10 cellular contexts compared by ENCODE assay signal in the genomic region with DNA sequence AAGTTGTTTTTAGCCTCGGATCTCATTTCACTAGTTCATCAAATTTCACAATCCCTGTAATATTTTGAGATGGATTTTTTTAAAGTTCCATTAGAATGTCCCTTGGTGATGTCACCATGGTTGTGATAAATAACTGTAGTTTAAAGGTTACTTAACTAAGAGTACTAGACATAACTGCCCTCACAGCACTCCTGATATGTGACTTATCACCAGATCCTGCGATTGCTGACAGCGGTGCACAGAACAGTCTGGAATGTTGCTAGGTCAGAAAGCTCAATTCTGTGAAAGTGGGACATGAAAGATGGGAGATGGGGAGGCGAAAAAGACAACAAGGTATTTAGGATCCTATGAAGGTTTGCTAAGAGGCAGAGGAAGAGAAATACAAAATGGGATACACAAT. TPM values are rescaled to one million over a fixed set of nuclear protein-coding genes. Genes with fewer than 3 reads are reported as not detected.
"Had no signal": no experiment of that assay in that cellular context is flagged by ENCODE, and none has a peak within 500 bp of the region (broad histone marks: within the 10 kb centered on the region; RNA-seq: fewer than 3 reads in every experiment).

No MANE protein-coding gene starts in this region.

- H3K4me3 Mint-ChIP-seq: activated naive CD8-positive, alpha-beta T cell; natural killer cell had no signal

- H3K4me3 ChIP-seq: mucosa of descending colon had no signal

- H3K4me1 Mint-ChIP-seq: natural killer cell had no signal

- H3K27ac Mint-ChIP-seq: activated naive CD8-positive, alpha-beta T cell; natural killer cell had no signal

- H3K36me3 Mint-ChIP-seq: activated naive CD8-positive, alpha-beta T cell; natural killer cell had no signal

- ATAC-seq: natural killer cell had no signal

- DNase-seq: activated CD4-positive, alpha-beta T cell treated with anti-CD3 and anti-CD28 coated beads for 1 hour; activated CD4-positive, alpha-beta T cell treated with anti-CD3 and anti-CD28 coated beads, Interleukin-2, amount 50 U/mL, for 48 hours; activated gamma-delta T cell; activated T-cell treated with anti-CD3 and anti-CD28 coated beads, Interleukin-2, amount 50 U/mL, for 48 hours; amygdala; hypothalamus; mucosa of descending colon; natural killer cell; small intestine had no signal

- H3K9me3 ChIP-seq: mucosa of descending colon had no signal

RNA-seq across cellular contexts. Expression of a gene that starts 40.2 kb away (rescaled TPM):
- total RNA-seq: natural killer cell had no signal
